Comparison of ENCODE assay signal across 1 cellular context in genomic region chr15:40764766-40765136, GRCh38.
TF ChIP-seq lines count a peak whose summit lies in the region.

No MANE protein-coding gene starts in this region.

TF ChIP-seq in HCT116, 20 proteins besides CTCF, POLR2A, EP300 and RAD21 (continued from another document):
- TF ChIP-seq EZH2phosphoT487 (IDR thresholded peaks at IDR 0.05; ENCODE audit: borderline replicate concordance), result no peak
